7 cellular contexts compared by ENCODE assay signal in genomic region chr3:15630646-15631350, GRCh38. TPM values are rescaled to one million over a fixed set of nuclear protein-coding genes. Genes with fewer than 3 reads are reported as not detected.
DNase-seq lines count a peak whose midpoint lies in the region; ATAC-seq and TF ChIP-seq lines count a peak whose summit lies in the region.

No MANE protein-coding gene starts in this region.

- POLR2A ChIA-PET in HEK293T (lab: Yijun Ruan, JAX): interaction anchor here (1.0 kb wide), 1 partner anchor 29 kb away, joined by 3 read pairs; the partner anchor contains the start of genes BTD and HACL1

- H3K9me3 ChIP-seq in SJSA1 (replicated peaks): no peaks in the 10 kb centered on the region

- H3K36me3 ChIP-seq in SJSA1: no peaks in the 10 kb centered on the region

- DNase-seq in HEK293T (ENCODE audit: extremely low spot score) (no peak), SJSA1 (ENCODE audit: low read depth in 1 of 2, low spot score in 2 of 2) (peak; percentile 64 to 88), fibroblast of gingiva (ENCODE audit: low read depth) (peak; percentile 70), renal cortical epithelial cell (ENCODE audit: low read depth) (peak; percentile 80), OCI-M2 (lab: John Stamatoyannopoulos, UW; ENCODE audit: unreplicated experiment) (no peak), NCI-H748 treated with DMSO at 0.1 percent for 48 hours (lab: John Stamatoyannopoulos, UW) (no peak)

- H3K27me3 ChIP-seq in SJSA1 (replicated peaks): no peaks in the 10 kb centered on the region

- ATAC-seq in GM18508 (IDR thresholded peaks at IDR 0.05; ENCODE audit: insufficient read depth, unreplicated experiment): peak; percentile 25

- H3K27ac ChIP-seq in SJSA1: peak overlapping the region; percentile 95

- peaks cover 53% of the 10 kb centered on the region for H3K4me1 ChIP-seq in SJSA1 (replicated peaks)

- H3K4me3 ChIP-seq in SJSA1: peak overlapping the region; percentile 14

- CTCF ChIA-PET in HEK293T (lab: Yijun Ruan, JAX): interaction anchor here (0.6 to 0.8 kb wide), 4 partner anchors 15 to 182 kb away, joined by 3 to 4 read pairs (median 3); no protein-coding TSS in a partner anchor

TF ChIP-seq in HEK293T, 16 proteins besides CTCF, POLR2A, EP300 and RAD21:
- peak; percentile 93 for TF ChIP-seq PKNOX1 (IDR thresholded peaks at IDR 0.05)
- TF ChIP-seq CTBP1 (IDR thresholded peaks at IDR 0.05; ENCODE audit: borderline replicate concordance): no peak

RNA-seq across cellular contexts. Expression of gene BTD, which starts 29.3 kb away (rescaled TPM):
- total RNA-seq in SJSA1 (2014; rRNA removed; shearing (Covaris generic)): 13.4 and 21.9 TPM in 2 replicates
- 23.4 and 35.7 TPM in 2 replicates for total RNA-seq in renal cortical epithelial cell

RNA-seq across cellular contexts. Expression of gene HACL1, which starts 29.4 kb away (rescaled TPM):
- total RNA-seq in SJSA1 (2014; rRNA removed; shearing (Covaris generic)): 7.5 and 14.1 TPM in 2 replicates
- 23.1 and 32.6 TPM in 2 replicates for total RNA-seq in renal cortical epithelial cell

Comparison
In these comparisons a context has a peak if more than half of its experiments do, and no peak if none do; other contexts are left out.
1. DNase-seq: peak in SJSA1 (2 of 2), fibroblast of gingiva (single experiment) and renal cortical epithelial cell (single experiment); none in HEK293T (single experiment), OCI-M2 (single experiment) and NCI-H748 treated with DMSO at 0.1 percent for 48 hours (single experiment).